19 cellular contexts compared by ENCODE assay signal in the genomic region with DNA sequence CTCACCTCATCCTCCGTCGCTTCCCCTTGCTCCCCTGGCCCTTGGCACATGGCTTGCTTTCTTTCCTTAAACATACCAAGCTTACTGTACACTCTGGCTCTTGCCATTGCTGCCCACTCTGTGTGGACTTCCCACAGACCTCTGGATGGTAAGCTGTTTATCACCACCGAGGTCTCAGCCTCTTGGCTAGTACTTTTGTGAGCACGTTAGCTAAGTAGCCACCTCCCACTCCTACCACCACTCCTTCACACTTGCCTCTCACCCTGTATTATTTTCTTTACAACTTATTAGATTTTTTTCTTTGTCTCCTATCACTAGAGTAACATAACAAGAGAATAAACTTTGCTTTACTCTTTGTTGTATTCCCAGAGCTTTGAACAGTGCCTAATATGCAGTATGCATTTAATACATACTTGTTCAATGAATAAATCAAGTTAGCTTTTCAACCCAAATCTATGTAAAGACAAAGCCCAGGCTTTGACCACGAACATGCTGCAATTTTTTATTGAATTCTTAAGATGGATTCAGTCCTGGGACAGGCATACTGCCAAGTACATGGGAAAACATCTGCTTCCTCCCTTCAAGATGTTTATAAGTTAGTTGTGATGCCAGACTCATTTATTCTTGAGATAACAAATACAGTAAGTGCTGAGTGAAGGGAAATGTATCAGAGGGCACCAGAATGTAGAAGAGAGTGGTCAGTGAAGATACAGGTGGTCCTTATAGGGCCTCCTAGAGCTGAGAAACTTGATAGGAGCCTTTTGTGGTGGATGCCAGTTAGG. TPM values are rescaled to one million over a fixed set of nuclear protein-coding genes. Genes with fewer than 3 reads are reported as not detected.
DNase-seq lines count a peak whose midpoint lies in the region; ATAC-seq, FAIRE-seq and TF ChIP-seq lines count a peak whose summit lies in the region.
"Had no signal": no experiment of that assay in that cellular context is flagged by ENCODE, and none has a peak within 500 bp of the region (broad histone marks: within the 10 kb centered on the region; RNA-seq: fewer than 3 reads in every experiment).

No MANE protein-coding gene starts in this region.

- H3K9me3 ChIP-seq in A549, result no peaks in the 10 kb centered on the region
- H3K9me3 ChIP-seq in adipocyte (ENCODE audit: control insufficient read depth, low read length), result no peaks in the 10 kb centered on the region
- H3K9me3 ChIP-seq: upper lobe of left lung had no signal

- no peaks in the 10 kb centered on the region for H3K36me3 ChIP-seq in adipocyte (ENCODE audit: control insufficient read depth, insufficient read depth, low read length, severe bottlenecking)
- H3K36me3 ChIP-seq: upper lobe of left lung had no signal

- H3K4me3 ChIP-seq in A549 (no peak overlapping the region), adipocyte (ENCODE audit: low read length) (no peak overlapping the region)
- H3K4me3 ChIP-seq: lung, upper lobe of left lung had no signal

- no peak for TF ChIP-seq POLR2A in A549 (IDR thresholded peaks at IDR 0.05; ENCODE audit: low read length)

- POLR2A ChIA-PET in A549 (lab: Yijun Ruan, JAX), result no interaction called here

- no peak for TF ChIP-seq RAD21 in A549 (conservative IDR thresholded peaks at IDR 0.05 in 1 of 2, IDR thresholded peaks at IDR 0.05 in 1 of 2)

- H3K4me2 ChIP-seq in A549, result no peak overlapping the region

- WGBS in A549 (ENCODE audit: missing lambda C conversion rate), result 45% methylated on average over 5 of the region's 5 CpGs

- H3K27ac ChIP-seq in A549, result no peak overlapping the region
- H3K27ac ChIP-seq: upper lobe of left lung had no signal

- no peaks in the 10 kb centered on the region for H3K27me3 ChIP-seq in adipocyte (replicated peaks; ENCODE audit: control insufficient read depth, insufficient read depth, low read length)
- H3K27me3 ChIP-seq: upper lobe of left lung had no signal

- TF ChIP-seq EP300 in A549 (IDR thresholded peaks at IDR 0.05), result no peak

- no peak for DNase-seq in A549 (ENCODE audit: low read depth in 1 of 2, low spot score in 1 of 2)
- DNase-seq in GM04503 (ENCODE audit: low read depth), result peak; percentile 28
- peak; percentile 88 for DNase-seq in adipocyte (ENCODE audit: low read depth)
- DNase-seq in foreskin melanocyte, result peak; percentile 59
- no peak for DNase-seq in pons (ENCODE audit: low spot score)
- DNase-seq in Right ventricle myocardium inferior (ENCODE audit: missing footprints), result no peak
- DNase-seq in glomerular visceral epithelial cell (ENCODE audit: extremely low spot score), result no peak
- DNase-seq: activated T-cell treated with anti-CD3 and anti-CD28 coated beads, Interleukin-2, amount 50 U/mL, for 24 hours; effector CD8-positive, alpha-beta T cell; NCI-H1048; NCI-H510A; stimulated activated CD4-positive, alpha-beta T cell treated with anti-CD3 and anti-CD28 coated beads, Interleukin-15, amount 100 ng/mL, for 24 hours; T-helper 1 cell; upper lobe of left lung had no signal

- peak; percentile 5; a peak in 3 of 6 replicates for ATAC-seq in A549
- ATAC-seq in Right ventricle myocardium inferior, result no peak
- no peak for ATAC-seq in GM19467 (IDR thresholded peaks at IDR 0.05; ENCODE audit: unreplicated experiment)
- ATAC-seq: Panc1 had no signal

- TF ChIP-seq CTCF in A549 (IDR thresholded peaks at IDR 0.05), result no peak

- FAIRE-seq in A549 (lab: Jason Lieb, UNC), result no peak
- FAIRE-seq: H1 had no signal

- no peak overlapping the region for H3K9ac ChIP-seq in adipocyte (ENCODE audit: low read length)

- intact Hi-C loops in Right ventricle myocardium inferior (cut with DNase I), result no loop called here

- CTCF ChIA-PET in A549 (lab: Yijun Ruan, JAX), result interaction anchor here (0.6 to 1.1 kb wide), 4 partner anchors 9 to 16 kb away, joined by 3 to 5 read pairs (median 3); no protein-coding TSS in a partner anchor

- no peaks in the 10 kb centered on the region for H3K4me1 ChIP-seq in A549
- H3K4me1 ChIP-seq in adipocyte (ENCODE audit: control insufficient read depth, insufficient read depth, low read length), result no peaks in the 10 kb centered on the region

TF ChIP-seq in A549, 52 proteins besides CTCF, POLR2A, EP300 and RAD21:
- TF ChIP-seq TFCP2L1 (CRISPR knock-in tag; IDR thresholded peaks at IDR 0.05), result no peak
- no peak for TF ChIP-seq HOXB13 (CRISPR knock-in tag; IDR thresholded peaks at IDR 0.05; ENCODE audit: low read depth)
- no peak for TF ChIP-seq ZC3H11A (IDR thresholded peaks at IDR 0.05)
- no peak for TF ChIP-seq HOXA7 (CRISPR knock-in tag; IDR thresholded peaks at IDR 0.05)
- no peak for TF ChIP-seq CBX8 (IDR thresholded peaks at IDR 0.05)
- TF ChIP-seq ESRRA (IDR thresholded peaks at IDR 0.05; ENCODE audit: borderline replicate concordance, low read length), result no peak
- no peak for TF ChIP-seq RCOR1 (IDR thresholded peaks at IDR 0.05; ENCODE audit: low read depth, low read length)
- no peak for TF ChIP-seq PBX3 (IDR thresholded peaks at IDR 0.05)
- TF ChIP-seq SREBF2 (IDR thresholded peaks at IDR 0.05), result no peak
- TF ChIP-seq POLR2AphosphoS2 (conservative IDR thresholded peaks at IDR 0.05; ENCODE audit: low read length), result no peak
- TF ChIP-seq FOSL2 (IDR thresholded peaks at IDR 0.05), result no peak
- no peak for TF ChIP-seq FOSL2 (CRISPR knock-in tag; IDR thresholded peaks at IDR 0.05)
- no peak for TF ChIP-seq ELK1 (IDR thresholded peaks at IDR 0.05; ENCODE audit: low read depth, low read length)
- TF ChIP-seq, protein P1, sequence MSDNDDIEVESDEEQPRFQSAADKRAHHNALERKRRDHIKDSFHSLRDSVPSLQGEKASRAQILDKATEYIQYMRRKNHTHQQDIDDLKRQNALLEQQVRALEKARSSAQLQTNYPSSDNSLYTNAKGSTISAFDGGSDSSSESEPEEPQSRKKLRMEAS (IDR thresholded peaks at IDR 0.05), result no peak
- TF ChIP-seq ZSCAN20 (CRISPR knock-in tag; IDR thresholded peaks at IDR 0.05), result no peak
- TF ChIP-seq FOXS1 (CRISPR knock-in tag; IDR thresholded peaks at IDR 0.05), result no peak
- TF ChIP-seq ATOH8 (CRISPR knock-in tag; IDR thresholded peaks at IDR 0.05; ENCODE audit: low read depth), result no peak
- no peak for TF ChIP-seq CEBPB (IDR thresholded peaks at IDR 0.05)

RNA-seq across cellular contexts. Expression of gene MSGN1, which starts 24.9 kb away (rescaled TPM):
- polyA plus RNA-seq in A549 (2011; rRNA removed), result not detected in 2 replicates
- not detected in 2 replicates for polyA plus RNA-seq in A549 (2012; cell fraction: cytosol; rRNA removed)
- polyA plus RNA-seq in A549 (2012; cell fraction: nucleus; rRNA removed), result not detected in 2 replicates
- not detected in 3 replicates for polyA plus RNA-seq in A549 (2017; fragmentation: RNase III; extraction: RNeasy Plus Mini Kit Qiagen cat#74134 plus additional on column Dnase treatment)
- polyA minus RNA-seq in A549 (2011; rRNA and poly(A)+ RNA removed), result not detected in 2 replicates
- not detected for total RNA-seq in Right ventricle myocardium inferior
- total RNA-seq: H1, lung, osteoblast, upper lobe of left lung had no signal
- polyA plus RNA-seq: H1, lung had no signal

RNA-seq across cellular contexts. Expression of gene GEN1, which starts 37.4 kb away (rescaled TPM):
- 31.6 and 40.7 TPM in 2 replicates for polyA plus RNA-seq in A549 (2011; rRNA removed)
- 5.6 and 6.7 TPM in 2 replicates for polyA plus RNA-seq in A549 (2012; cell fraction: cytosol; rRNA removed)
- polyA plus RNA-seq in A549 (2012; cell fraction: nucleus; rRNA removed), result 23.6 and 31.1 TPM in 2 replicates
- polyA plus RNA-seq in A549 (2017; fragmentation: RNase III; extraction: RNeasy Plus Mini Kit Qiagen cat#74134 plus additional on column Dnase treatment), result 16.2 to 18.1 TPM (median 16.8 TPM) in 3 replicates
- polyA minus RNA-seq in A549 (2011; rRNA and poly(A)+ RNA removed), result 35.7 and 37.5 TPM in 2 replicates
- 3.3 TPM for total RNA-seq in Right ventricle myocardium inferior

RNA-seq across cellular contexts. Expression of gene SMC6, which starts 37.7 kb away (rescaled TPM):
- polyA plus RNA-seq in A549 (2011; rRNA removed) (34.2 and 51.6 TPM in 2 replicates), A549 (2017; fragmentation: RNase III; extraction: RNeasy Plus Mini Kit Qiagen cat#74134 plus additional on column Dnase treatment) (26.0 to 30.7 TPM (median 29.9 TPM) in 3 replicates)
- 7.7 and 8.8 TPM in 2 replicates for polyA plus RNA-seq in A549 (2012; cell fraction: cytosol; rRNA removed)
- 7.3 and 10.1 TPM in 2 replicates for polyA plus RNA-seq in A549 (2012; cell fraction: nucleus; rRNA removed)
- polyA minus RNA-seq in A549 (2011; rRNA and poly(A)+ RNA removed), result 19.1 and 21.2 TPM in 2 replicates
- 12.7 TPM for total RNA-seq in Right ventricle myocardium inferior

Comparison
In these comparisons a context has a peak if more than half of its experiments do, and no peak if none do; other contexts are left out.
1. ATAC-seq: peak in A549 (2 of 2); none in Right ventricle myocardium inferior (single experiment) and GM19467 (single experiment).
2. DNase-seq: peak in GM04503 (single experiment), adipocyte (single experiment) and foreskin melanocyte (single experiment); none in A549 (0 of 2), pons (single experiment), Right ventricle myocardium inferior (single experiment) and glomerular visceral epithelial cell (single experiment).